ENCODE assay signal across 13 cellular contexts in genomic region chr1:178650950-178651461, GRCh38.
DNase-seq lines count a peak whose midpoint lies in the region; ATAC-seq and TF ChIP-seq lines count a peak whose summit lies in the region.
"Had no signal": no experiment of that assay in that cellular context is flagged by ENCODE, and none has a peak within 500 bp of the region (broad histone marks: within the 10 kb centered on the region; RNA-seq: fewer than 3 reads in every experiment).

No MANE protein-coding gene starts in this region.

- H3K27ac ChIP-seq in heart left ventricle: peak overlapping the region in 8 of 12 donors; percentile 1 to 76 (median 40)
- peak overlapping the region; percentile 0 for H3K27ac ChIP-seq in temporal lobe (ENCODE audit: low read depth, low read length)
- H3K27ac ChIP-seq: RWPE1 had no signal

- 59 to 73% (median 63%) methylated on average over 4 of the region's 4 CpGs for WGBS in heart left ventricle, 4 donors

- DNase-seq in heart left ventricle (no peak), left cardiac atrium (no peak), adipocyte (ENCODE audit: low read depth) (peak; percentile 20), kidney tubule cell (ENCODE audit: low spot score) (peak; percentile 29), NCI-H1694 (lab: John Stamatoyannopoulos, UW) (no peak)
- no peak for DNase-seq in activated CD4-positive, alpha-beta T cell treated with anti-CD3 and anti-CD28 coated beads for 48 hours
- DNase-seq: activated CD8-positive, alpha-beta memory T cell treated with anti-CD3 and anti-CD28 coated beads, Interleukin-2, amount 50 U/mL, for 4 hours; effector memory CD4-positive, alpha-beta T cell; MM.1S; trophoblast cell had no signal

- intact Hi-C loops in heart left ventricle (cut with DNase I): no loop called here
- intact Hi-C loops in left cardiac atrium (cut with DNase I): no loop called here

- peaks cover 0 to 6% (median 0%) of the 10 kb centered on the region in 12 donors for H3K4me1 ChIP-seq in heart left ventricle
- peaks cover 25% of the 10 kb centered on the region for H3K4me1 ChIP-seq in adipocyte (ENCODE audit: control insufficient read depth, insufficient read depth, low read length)

- no peak overlapping the region for H3K4me3 ChIP-seq in heart left ventricle
- H3K4me3 ChIP-seq in adipocyte (ENCODE audit: low read length): no peak overlapping the region

- no peaks in the 10 kb centered on the region for H3K36me3 ChIP-seq in heart left ventricle
- H3K36me3 ChIP-seq in adipocyte (ENCODE audit: control insufficient read depth, insufficient read depth, low read length, severe bottlenecking): no peaks in the 10 kb centered on the region

- no peak overlapping the region for H3K9ac ChIP-seq in adipocyte (ENCODE audit: low read length)

- TF ChIP-seq POLR2A in heart left ventricle (IDR thresholded peaks at IDR 0.05): no peak

- no peak for ATAC-seq in heart left ventricle
- ATAC-seq in left cardiac atrium: no peak
- ATAC-seq in GM18520 (IDR thresholded peaks at IDR 0.05; ENCODE audit: unreplicated experiment): no peak

- TF ChIP-seq CTCF in heart left ventricle (IDR thresholded peaks at IDR 0.05): no peak

- H3K9me3 ChIP-seq in heart left ventricle: no peaks in the 10 kb centered on the region
- no peaks in the 10 kb centered on the region for H3K9me3 ChIP-seq in adipocyte (ENCODE audit: control insufficient read depth, low read length)

- H3K27me3 ChIP-seq in heart left ventricle (no peaks in the 10 kb centered on the region), adipocyte (replicated peaks; ENCODE audit: control insufficient read depth, insufficient read depth, low read length) (no peaks in the 10 kb centered on the region)

Comparison
In these comparisons a context has a peak if more than half of its experiments do, and no peak if none do; other contexts are left out.
1. DNase-seq: peak in adipocyte (single experiment) and kidney tubule cell (single experiment); none in heart left ventricle (0 of 5), left cardiac atrium (single experiment), NCI-H1694 (single experiment) and activated CD4-positive, alpha-beta T cell treated with anti-CD3 and anti-CD28 coated beads for 48 hours (single experiment).